In the genomic region with DNA sequence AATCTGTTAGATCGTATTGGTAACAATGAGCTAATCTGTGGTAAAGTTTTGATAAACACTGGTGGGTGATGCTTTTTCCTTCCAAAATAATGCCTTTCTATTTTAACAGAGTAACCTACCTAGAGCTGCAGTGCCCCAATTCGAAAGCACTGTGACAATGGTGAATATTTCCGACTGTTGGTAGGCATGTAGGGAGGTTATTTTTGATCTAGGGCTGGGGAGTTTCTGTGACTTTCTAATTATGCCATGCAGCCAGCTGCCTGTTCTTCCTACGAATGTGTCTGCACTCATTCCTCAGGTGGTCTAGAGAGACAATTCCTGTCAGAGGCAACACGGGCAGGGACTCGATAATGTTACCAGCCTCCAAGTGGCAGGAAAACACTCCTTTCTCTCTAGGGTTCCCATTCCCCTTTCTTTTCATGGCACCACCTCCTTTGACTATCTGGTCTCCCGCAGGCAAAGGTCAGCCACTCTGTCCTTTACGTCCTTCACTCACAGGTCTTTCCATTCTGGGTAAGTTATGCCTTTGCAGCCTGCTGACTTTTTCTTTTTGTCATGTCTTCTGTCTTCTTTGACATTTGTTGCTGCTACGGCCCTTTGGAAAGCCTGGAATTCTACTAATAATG, we compare ENCODE assay signal across 17 cellular contexts.
DNase-seq lines count a peak whose midpoint lies in the region; ATAC-seq and TF ChIP-seq lines count a peak whose summit lies in the region.
"Had no signal": no experiment of that assay in that cellular context is flagged by ENCODE, and none has a peak within 500 bp of the region (broad histone marks: within the 10 kb centered on the region; RNA-seq: fewer than 3 reads in every experiment).

No MANE protein-coding gene starts in this region.

- peaks cover 16% of the 10 kb centered on the region for H3K4me1 Mint-ChIP-seq in progenitor cell of endocrine pancreas (ENCODE audit: low read depth)

- TF ChIP-seq POLR2A in spleen (IDR thresholded peaks at IDR 0.05): no peak

- H3K9me3 Mint-ChIP-seq in progenitor cell of endocrine pancreas (ENCODE audit: low read depth): peaks cover 4% of the 10 kb centered on the region

- TF ChIP-seq CTCF in progenitor cell of endocrine pancreas (IDR thresholded peaks at IDR 0.05; ENCODE audit: unreplicated experiment): no peak
- no peak for TF ChIP-seq CTCF in spleen (IDR thresholded peaks at IDR 0.05 in 8 of 11, conservative IDR thresholded peaks at IDR 0.05 in 3 of 11)

- intact Hi-C loops in Right ventricle myocardium inferior (cut with DNase I): loop anchor here (10.0 kb wide), 1 partner anchor 92 kb away; no protein-coding TSS in a partner anchor
- intact Hi-C loops in right cardiac atrium (cut with DNase I): no loop called here
- intact Hi-C loops in spleen (cut with DNase I; ENCODE audit: low total_unique reads): no loop called here

- H3K9ac ChIP-seq in iPS-20b (ENCODE audit: low read depth, low read length): peak overlapping the region; percentile 17; the same call in 1 of the 2 replicates
- H3K9ac ChIP-seq: BLaER1 treated with 17β-estradiol and CSF1 and Interleukin-3, amounts not matched to agents 10 nM and 100 nM had no signal

- no peak overlapping the region for H3K4me3 ChIP-seq in right cardiac atrium (ENCODE audit: low read length)
- no peak overlapping the region for H3K4me3 ChIP-seq in iPS-20b (ENCODE audit: low read length)
- H3K4me3 ChIP-seq in spleen: no peak overlapping the region
- H3K4me3 ChIP-seq: BLaER1 treated with 17β-estradiol and CSF1 and Interleukin-3, amounts not matched to agents 10 nM and 100 nM had no signal

- WGBS in right cardiac atrium: 49% methylated on average over 9 of the region's 9 CpGs
- 73 to 87% (median 83%) methylated on average over 9 of the region's 9 CpGs for WGBS in spleen, 5 donors

- peak; percentile 38 for ATAC-seq in Right ventricle myocardium inferior
- no peak for ATAC-seq in right cardiac atrium
- ATAC-seq in HG02852 (IDR thresholded peaks at IDR 0.05; ENCODE audit: unreplicated experiment): no peak

- peak overlapping the region; percentile 57 for H3K27ac Mint-ChIP-seq in progenitor cell of endocrine pancreas

- DNase-seq in Right ventricle myocardium inferior (ENCODE audit: missing footprints): no peak
- DNase-seq in right cardiac atrium: no peak
- DNase-seq in NCI-H146 (lab: John Stamatoyannopoulos, UW): peak; percentile 56
- no peak for DNase-seq in progenitor cell of endocrine pancreas (ENCODE audit: low spot score, unreplicated experiment)
- DNase-seq in germinal center (ENCODE audit: low spot score): no peak
- no peak for DNase-seq in spleen
- DNase-seq: 8988T, EL, HCEC 1CT, KBM-7, NCI-H1048, NCI-H1694 treated with DMSO at 0.1 percent for 48 hours, NCI-H446, SHP77 had no signal

- H3K27ac ChIP-seq in right cardiac atrium (ENCODE audit: low read length) (no peak overlapping the region), iPS-20b (ENCODE audit: low read length) (no peak overlapping the region), spleen (no peak overlapping the region)
- H3K27ac ChIP-seq: BLaER1 treated with 17β-estradiol and CSF1 and Interleukin-3, amounts not matched to agents 10 nM and 100 nM had no signal

- H3K27me3 ChIP-seq in right cardiac atrium (ENCODE audit: control insufficient read depth, insufficient read depth): no peaks in the 10 kb centered on the region
- H3K27me3 ChIP-seq in iPS-20b (ENCODE audit: insufficient read depth, low read length): no peaks in the 10 kb centered on the region
- no peaks in the 10 kb centered on the region for H3K27me3 ChIP-seq in spleen (replicated peaks in 1 of 7)
- H3K27me3 ChIP-seq: BLaER1 treated with 17β-estradiol and CSF1 and Interleukin-3, amounts not matched to agents 10 nM and 100 nM had no signal

- peaks cover 4% of the 10 kb centered on the region for H3K36me3 Mint-ChIP-seq in progenitor cell of endocrine pancreas (ENCODE audit: insufficient read depth)

- H3K9me3 ChIP-seq in right cardiac atrium (ENCODE audit: control insufficient read depth, low read length) (no peaks in the 10 kb centered on the region), iPS-20b (ENCODE audit: insufficient read depth, low read depth, low read length) (no peaks in the 10 kb centered on the region), spleen (no peaks in the 10 kb centered on the region)

- peaks cover 2% of the 10 kb centered on the region for H3K27me3 Mint-ChIP-seq in progenitor cell of endocrine pancreas

- H3K4me1 ChIP-seq in right cardiac atrium (ENCODE audit: control insufficient read depth, insufficient read depth, low read length): peaks cover 6% of the 10 kb centered on the region
- H3K4me1 ChIP-seq in iPS-20b (ENCODE audit: insufficient read depth, low read length): peaks cover 8% of the 10 kb centered on the region; the same call in 1 of the 2 replicates
- no peaks in the 10 kb centered on the region for H3K4me1 ChIP-seq in spleen
- H3K4me1 ChIP-seq: BLaER1 treated with 17β-estradiol and CSF1 and Interleukin-3, amounts not matched to agents 10 nM and 100 nM had no signal

- H3K36me3 ChIP-seq in iPS-20b (ENCODE audit: insufficient read depth, low read depth, low read length): no peaks in the 10 kb centered on the region
- no peaks in the 10 kb centered on the region for H3K36me3 ChIP-seq in spleen
- H3K36me3 ChIP-seq: BLaER1 treated with 17β-estradiol and CSF1 and Interleukin-3, amounts not matched to agents 10 nM and 100 nM had no signal

- no peak overlapping the region for H3K4me3 Mint-ChIP-seq in progenitor cell of endocrine pancreas (ENCODE audit: low read depth)
